Comparison of ENCODE assay signal across 8 cellular contexts in the genomic region with DNA sequence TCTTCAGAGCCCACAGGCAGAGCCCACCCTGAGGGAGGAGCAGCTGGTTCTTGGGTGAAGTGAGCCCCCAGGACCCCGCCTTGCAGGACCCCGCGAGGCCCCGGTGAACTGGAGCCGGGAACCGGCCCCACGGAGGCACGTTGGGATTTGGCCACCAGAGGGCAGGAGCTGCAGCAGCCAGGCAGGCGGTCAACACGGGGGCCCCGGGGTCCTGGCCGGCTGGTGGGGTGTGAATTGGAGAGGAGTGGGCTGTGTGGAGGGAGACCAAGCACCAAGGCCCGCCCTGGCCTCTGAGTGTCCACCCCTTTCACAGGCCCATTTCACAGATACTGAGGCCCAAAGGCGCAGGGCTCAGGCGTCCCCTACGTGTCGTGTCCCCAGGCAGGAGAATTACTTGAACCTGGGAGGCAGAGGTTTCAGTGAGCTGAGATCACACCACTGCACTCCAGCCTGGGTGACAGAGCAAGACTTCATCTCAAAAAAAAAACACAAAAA. TPM values are rescaled to one million over a fixed set of nuclear protein-coding genes. Genes with fewer than 3 reads are reported as not detected.
DNase-seq lines count a peak whose midpoint lies in the region; ATAC-seq and TF ChIP-seq lines count a peak whose summit lies in the region.

No MANE protein-coding gene starts in this region.

- H3K27me3 ChIP-seq in A673 (replicated peaks; ENCODE audit: insufficient read depth, low read depth, low read length, poor library complexity): no peaks in the 10 kb centered on the region

- H3K9me3 Mint-ChIP-seq in activated B cell treated with CpG ODN at 0.5 μM for 24 hours: no peaks in the 10 kb centered on the region

- peak; percentile 60 for TF ChIP-seq CTCF in A673 (conservative IDR thresholded peaks at IDR 0.05; ENCODE audit: low read depth, low read length)
- peak; percentile 52 for TF ChIP-seq CTCF in GM12872 (IDR thresholded peaks at IDR 0.05; ENCODE audit: insufficient read depth, low read depth, low read length)
- TF ChIP-seq CTCF in activated B cell treated with CpG ODN at 0.5 μM for 24 hours (IDR thresholded peaks at IDR 0.05): no peak

- no peaks in the 10 kb centered on the region for H3K36me3 Mint-ChIP-seq in activated B cell treated with CpG ODN at 0.5 μM for 24 hours (ENCODE audit: low read depth)

- CTCF ChIA-PET in A673 (lab: Charles Lee): interaction anchor here (0.7 kb wide), 1 partner anchor 10 kb away, joined by 4 read pairs; no protein-coding TSS in a partner anchor
- CTCF ChIA-PET in activated B cell treated with CpG ODN at 0.5 μM for 24 hours (lab: Charles Lee): interaction anchor here (1.0 to 2.3 kb wide), 4 partner anchors 25 to 245 kb away, joined by 3 to 14 read pairs (median 3); no protein-coding TSS in a partner anchor

- H3K4me1 Mint-ChIP-seq in activated B cell treated with CpG ODN at 0.5 μM for 24 hours: peaks cover 12% of the 10 kb centered on the region

- no peak overlapping the region for H3K27ac Mint-ChIP-seq in activated B cell treated with CpG ODN at 0.5 μM for 24 hours

- H3K36me3 ChIP-seq in A673 (ENCODE audit: insufficient read depth, low read length, poor library complexity, severe bottlenecking): no peaks in the 10 kb centered on the region

- H3K27me3 Mint-ChIP-seq in activated B cell treated with CpG ODN at 0.5 μM for 24 hours: peaks cover 3% of the 10 kb centered on the region

- no TSS peak for BruUV-seq in A673 (replicated peaks; lab: Mats Ljungman, UMichigan)

- H3K4me3 Mint-ChIP-seq in activated B cell treated with CpG ODN at 0.5 μM for 24 hours: no peak overlapping the region

- peaks cover 28% of the 10 kb centered on the region for H3K4me1 ChIP-seq in A673 (ENCODE audit: insufficient read depth, low read length, poor library complexity, severe bottlenecking)

- H3K4me3 ChIP-seq in A673 (ENCODE audit: low read depth, low read length, poor library complexity, severe bottlenecking): no peak overlapping the region

- H3K9me3 ChIP-seq in A673 (ENCODE audit: low read depth, low read length, poor library complexity, severe bottlenecking): no peaks in the 10 kb centered on the region

- peak overlapping the region; percentile 49 for H3K27ac ChIP-seq in A673 (ENCODE audit: low read depth, low read length, poor library complexity, severe bottlenecking)

- POLR2A ChIA-PET in A673 (lab: Charles Lee; ENCODE audit: low non-redundant PET) (no interaction called here), activated B cell treated with CpG ODN at 0.5 μM for 24 hours (lab: Charles Lee) (interaction anchor here (0.7 kb wide), 1 partner anchor 368 kb away, joined by 8 read pairs; no protein-coding TSS in a partner anchor)

- no peak for DNase-seq in A673 (ENCODE audit: low spot score)
- peak; percentile 52 for DNase-seq in activated B cell treated with CpG ODN at 0.5 μM for 24 hours
- peak; percentile 69 for DNase-seq in iPS-NIHi7 (ENCODE audit: extremely low spot score)
- DNase-seq in occipital lobe (lab: John Stamatoyannopoulos, UW): no peak

- intact Hi-C loops in A673 (cut with micrococcal nuclease; ENCODE audit: unreplicated experiment) (no loop called here), activated B cell treated with CpG ODN at 0.5 μM for 24 hours (cut with micrococcal nuclease) (loop anchor here (1.0 to 2.0 kb wide), 2 partner anchors 26 to 245 kb away; no protein-coding TSS in a partner anchor)

- ATAC-seq in activated B cell treated with CpG ODN at 0.5 μM for 24 hours (ENCODE audit: low read depth) (no peak), HG03196 (IDR thresholded peaks at IDR 0.05; ENCODE audit: unreplicated experiment) (no peak), GM18511 (IDR thresholded peaks at IDR 0.05; ENCODE audit: unreplicated experiment) (no peak), HG03139 (IDR thresholded peaks at IDR 0.05; ENCODE audit: unreplicated experiment) (no peak)

RNA-seq across cellular contexts. Expression of a gene that starts 2.2 kb away (rescaled TPM):
- total RNA-seq in A673 (2021) (0.49 and 0.52 TPM in 2 replicates), activated B cell treated with CpG ODN at 0.5 μM for 24 hours (not detected in 2 replicates), occipital lobe (3.9 TPM)

RNA-seq across cellular contexts. Expression of a gene that starts 40.1 kb away (rescaled TPM):
- total RNA-seq in A673 (2021) (108 and 109 TPM in 2 replicates), activated B cell treated with CpG ODN at 0.5 μM for 24 hours (2.0 and 2.7 TPM in 2 replicates), occipital lobe (14.8 TPM)

RNA-seq across cellular contexts. Expression of a gene that starts 41.9 kb away (rescaled TPM):
- total RNA-seq in A673 (2021) (104 and 110 TPM in 2 replicates), activated B cell treated with CpG ODN at 0.5 μM for 24 hours (89.8 and 98.7 TPM in 2 replicates), occipital lobe (66.4 TPM)

RNA-seq across cellular contexts. Expression of a gene that starts 42.0 kb away (rescaled TPM):
- 39.1 and 46.7 TPM in 2 replicates for total RNA-seq in A673 (2021)
- 8.5 TPM in 2 replicates for total RNA-seq in activated B cell treated with CpG ODN at 0.5 μM for 24 hours
- total RNA-seq in occipital lobe: 4.8 TPM

RNA-seq across cellular contexts. Expression of a gene that starts 55.2 kb away (rescaled TPM):
- 2,140 and 2,205 TPM in 2 replicates for total RNA-seq in A673 (2021)
- 3,566 and 4,063 TPM in 2 replicates for total RNA-seq in activated B cell treated with CpG ODN at 0.5 μM for 24 hours
- 2,357 TPM for total RNA-seq in occipital lobe

Comparison
In these comparisons a context has a peak if more than half of its experiments do, and no peak if none do; other contexts are left out.
1. DNase-seq: peak in activated B cell treated with CpG ODN at 0.5 μM for 24 hours (single experiment) and iPS-NIHi7 (single experiment); none in A673 (single experiment) and occipital lobe (single experiment).